ENCODE assay signal across 9 cellular contexts in genomic region chr22:45013138-45013537, GRCh38. TPM values are rescaled to one million over a fixed set of nuclear protein-coding genes. Genes with fewer than 3 reads are reported as not detected.
"Had no signal": no experiment of that assay in that cellular context is flagged by ENCODE, and none has a peak within 500 bp of the region (broad histone marks: within the 10 kb centered on the region; RNA-seq: fewer than 3 reads in every experiment).

No MANE protein-coding gene starts in this region.

- H2AFZ ChIP-seq: GM23338 had no signal

- H3K4me3 Mint-ChIP-seq: GM23338, HFFc6 had no signal

- H3K27ac Mint-ChIP-seq: GM23338, HFFc6 had no signal

- H3K27ac ChIP-seq: HL-60, KMS-11 had no signal

- H3K4me3 ChIP-seq: GM23338, HAP-1 had no signal

- DNase-seq: H7, HFFc6, IMR-90, KBM-7 had no signal

- H3K9ac ChIP-seq: KMS-11 had no signal

- H3K36me3 ChIP-seq: HAP-1 had no signal

- H3K9me3 Mint-ChIP-seq: GM23338, HFFc6 had no signal

- H3K4me2 ChIP-seq: GM23338, KMS-11 had no signal

- ATAC-seq: GM23338, HCT116 had no signal

- H3K9me3 ChIP-seq: HAP-1 had no signal

RNA-seq across cellular contexts. Expression of gene PHF21B, which starts 3.3 kb away (rescaled TPM):
- total RNA-seq: HFFc6, IMR-90 had no signal
